In genomic region chr3:183884437-183885296, GRCh38 we compare ENCODE assay signal across 8 cellular contexts. TPM values are rescaled to one million over a fixed set of nuclear protein-coding genes. Genes with fewer than 3 reads are reported as not detected.
A peak's percentile ranks its signal among the peaks of the same experiment; 100 is the strongest.
DNase-seq lines count a peak whose midpoint lies in the region; ATAC-seq and FAIRE-seq lines count a peak whose summit lies in the region.

TSS of gene PARL (minus strand) at chr3:183884880. CDS start at chr3:183884846, 34 bp downstream.

- DNase-seq in Caki2 (ENCODE audit: low read depth) (peak; percentile 90), HTR-8/SVneo (ENCODE audit: insufficient read length, low spot score) (peak; percentile 95), NOMO-1 treated with DMSO at 0.1 percent for 48 hours (lab: John Stamatoyannopoulos, UW; ENCODE audit: unreplicated experiment) (peak; percentile 98), mesenteric fat pad (ENCODE audit: low spot score) (peak; percentile 99)
- DNase-seq in activated CD8-positive, alpha-beta memory T cell treated with anti-CD3 and anti-CD28 coated beads for 48 hours (ENCODE audit: low read depth in 2 of 3, low spot score in 2 of 3): peak; percentile 89 to 97 (median 95)
- peak; percentile 96 for DNase-seq in stimulated activated CD8-positive, alpha-beta memory T cell treated with anti-CD3 and anti-CD28 coated beads, Interleukin-15, amount 100 ng/mL, for 24 hours (ENCODE audit: low read depth)

- H3K9ac ChIP-seq in endocrine pancreas (ENCODE audit: control insufficient read depth, insufficient read depth, low read length): peak within 1 kb of the TSS; percentile 80

- H3K9me3 ChIP-seq in endocrine pancreas (ENCODE audit: control insufficient read depth, low read length): no peaks in the 10 kb centered on the region

- H3K4me3 ChIP-seq in endocrine pancreas (ENCODE audit: control insufficient read depth, insufficient read depth, low read length): peak within 1 kb of the TSS; percentile 89

- in situ Hi-C loops in Caki2 (cut with HindIII; ENCODE audit: low pct_unique_long_range_greater_than_20kb, low sequenced_read_pairs): no loop called here

- FAIRE-seq in HTR-8/SVneo (lab: Jason Lieb, UNC): peak; percentile 83

- H3K4me1 ChIP-seq in endocrine pancreas (ENCODE audit: control insufficient read depth, insufficient read depth, low read length): peaks cover 5% of the 10 kb centered on the region

- no peaks in the 10 kb centered on the region for H3K27me3 ChIP-seq in endocrine pancreas (ENCODE audit: control insufficient read depth, insufficient read depth, low read length)

- peak; percentile 99 for ATAC-seq in GM21367 (IDR thresholded peaks at IDR 0.05; ENCODE audit: unreplicated experiment)

- no peaks in the 10 kb centered on the region for H3K36me3 ChIP-seq in endocrine pancreas (ENCODE audit: control insufficient read depth, insufficient read depth, low read length)

RNA-seq across cellular contexts. Expression of gene PARL, which starts in this region (rescaled TPM):
- 38.7 and 60.1 TPM in 2 replicates for total RNA-seq in Caki2 (2014; rRNA removed; shearing (Covaris generic); ENCODE audit: low replicate concordance)
- 62.5 TPM for total RNA-seq in mesenteric fat pad

Comparison
In these comparisons a context has a peak if more than half of its experiments do, and no peak if none do; other contexts are left out.
1. Peak in every context shown above with its lines: DNase-seq, ATAC-seq and H3K4me3 ChIP-seq.